In genomic region chr16:30953511-30954124, GRCh38 we compare ENCODE assay signal across 9 cellular contexts. TPM values are rescaled to one million over a fixed set of nuclear protein-coding genes. Genes with fewer than 3 reads are reported as not detected.
DNase-seq lines count a peak whose midpoint lies in the region; ATAC-seq and TF ChIP-seq lines count a peak whose summit lies in the region.
"Had no signal": no experiment of that assay in that cellular context is flagged by ENCODE, and none has a peak within 500 bp of the region (broad histone marks: within the 10 kb centered on the region; RNA-seq: fewer than 3 reads in every experiment).

No MANE protein-coding gene starts in this region.

- ATAC-seq in GM19467 (IDR thresholded peaks at IDR 0.05; ENCODE audit: unreplicated experiment) (no peak), GM19395 (IDR thresholded peaks at IDR 0.05; ENCODE audit: unreplicated experiment) (no peak)

- TF ChIP-seq POLR2A in Peyer's patch (IDR thresholded peaks at IDR 0.05) = no peak

- H3K27ac Mint-ChIP-seq in activated T-helper 1 cell treated with anti-CD3 and anti-CD28 coated beads, Interleukin-12 subunit alpha, Interleukin-12 subunit beta, Interleukin-2, Interleukin-4 antibody, amounts not matched to agents 30 ng/mL and 10 ng/mL and 1 ng/mL, durations not matched to agents 14 hours and 24 hours and 36 hours = no peak overlapping the region
- peak overlapping the region; percentile 64 for H3K27ac Mint-ChIP-seq in progenitor cell of endocrine pancreas

- no peaks in the 10 kb centered on the region for H3K36me3 ChIP-seq in Peyer's patch

- intact Hi-C loops in activated T-helper 1 cell treated with anti-CD3 and anti-CD28 coated beads, Interleukin-12 subunit alpha, Interleukin-12 subunit beta, Interleukin-2, Interleukin-4 antibody, amounts not matched to agents 30 ng/mL and 10 ng/mL and 1 ng/mL, durations not matched to agents 14 hours and 24 hours and 36 hours (cut with micrococcal nuclease) = loop anchor here (1.0 to 10.0 kb wide), 2 partner anchors 189 to 491 kb away; partner anchors contain the start of gene ZNF843

- TF ChIP-seq CTCF in Peyer's patch (IDR thresholded peaks at IDR 0.05) = peak in 5 of 6 experiments; percentile 55 to 63 (median 60)
- TF ChIP-seq CTCF in fibroblast of villous mesenchyme (IDR thresholded peaks at IDR 0.05; ENCODE audit: insufficient read depth, low read depth, low read length) = peak; percentile 81
- peak; percentile 76 for TF ChIP-seq CTCF in progenitor cell of endocrine pancreas (IDR thresholded peaks at IDR 0.05; ENCODE audit: unreplicated experiment)

- H3K4me3 ChIP-seq in Peyer's patch = no peak overlapping the region
- H3K4me3 ChIP-seq in fibroblast of villous mesenchyme (ENCODE audit: low read depth, low read length) = no peak overlapping the region

- in situ Hi-C loops in KBM-7 (cut with MboI; ENCODE audit: low pct_unique_long_range_greater_than_20kb, low sequenced_read_pairs) = no loop called here

- H3K27me3 Mint-ChIP-seq in activated T-helper 1 cell treated with anti-CD3 and anti-CD28 coated beads, Interleukin-12 subunit alpha, Interleukin-12 subunit beta, Interleukin-2, Interleukin-4 antibody, amounts not matched to agents 30 ng/mL and 10 ng/mL and 1 ng/mL, durations not matched to agents 14 hours and 24 hours and 36 hours (ENCODE audit: insufficient read depth) = no peaks in the 10 kb centered on the region
- H3K27me3 Mint-ChIP-seq in progenitor cell of endocrine pancreas = no peaks in the 10 kb centered on the region

- no peaks in the 10 kb centered on the region for H3K27me3 ChIP-seq in Peyer's patch

- peaks cover 20% of the 10 kb centered on the region for H3K4me1 Mint-ChIP-seq in activated T-helper 1 cell treated with anti-CD3 and anti-CD28 coated beads, Interleukin-12 subunit alpha, Interleukin-12 subunit beta, Interleukin-2, Interleukin-4 antibody, amounts not matched to agents 30 ng/mL and 10 ng/mL and 1 ng/mL, durations not matched to agents 14 hours and 24 hours and 36 hours (ENCODE audit: low read depth)
- peaks cover 15% of the 10 kb centered on the region for H3K4me1 Mint-ChIP-seq in progenitor cell of endocrine pancreas (ENCODE audit: low read depth)

- no peak overlapping the region for H3K4me3 Mint-ChIP-seq in activated T-helper 1 cell treated with anti-CD3 and anti-CD28 coated beads, Interleukin-12 subunit alpha, Interleukin-12 subunit beta, Interleukin-2, Interleukin-4 antibody, amounts not matched to agents 30 ng/mL and 10 ng/mL and 1 ng/mL, durations not matched to agents 14 hours and 24 hours and 36 hours
- H3K4me3 Mint-ChIP-seq in progenitor cell of endocrine pancreas (ENCODE audit: low read depth) = no peak overlapping the region

- peaks cover 5% of the 10 kb centered on the region for H3K36me3 Mint-ChIP-seq in activated T-helper 1 cell treated with anti-CD3 and anti-CD28 coated beads, Interleukin-12 subunit alpha, Interleukin-12 subunit beta, Interleukin-2, Interleukin-4 antibody, amounts not matched to agents 30 ng/mL and 10 ng/mL and 1 ng/mL, durations not matched to agents 14 hours and 24 hours and 36 hours (ENCODE audit: low read depth)
- H3K36me3 Mint-ChIP-seq in progenitor cell of endocrine pancreas (ENCODE audit: insufficient read depth) = no peaks in the 10 kb centered on the region

- H3K4me1 ChIP-seq in Peyer's patch = peaks cover 2 to 42% (median 9%) of the 10 kb centered on the region in 4 donors

- no peaks in the 10 kb centered on the region for H3K9me3 ChIP-seq in Peyer's patch

- DNase-seq in DMS114 treated with DMSO at 0.1 percent for 48 hours (lab: John Stamatoyannopoulos, UW; ENCODE audit: unreplicated experiment) (peak; percentile 43), KBM-7 (peak; percentile 82), Peyer's patch (peak; percentile 62 to 79 (median 76)), fibroblast of villous mesenchyme (ENCODE audit: low read depth) (peak; percentile 72), progenitor cell of endocrine pancreas (ENCODE audit: low spot score, unreplicated experiment) (peak; percentile 69)
- peak; percentile 38 for DNase-seq in activated T-helper 1 cell treated with anti-CD3 and anti-CD28 coated beads, Interleukin-12 subunit alpha, Interleukin-12 subunit beta, Interleukin-2, Interleukin-4 antibody, amounts not matched to agents 30 ng/mL and 10 ng/mL and 1 ng/mL, durations not matched to agents 14 hours and 24 hours and 36 hours (ENCODE audit: low spot score)

- peak overlapping the region in 2 of 4 donors; percentile 25 to 27 for H3K27ac ChIP-seq in Peyer's patch

- H3K9me3 Mint-ChIP-seq in activated T-helper 1 cell treated with anti-CD3 and anti-CD28 coated beads, Interleukin-12 subunit alpha, Interleukin-12 subunit beta, Interleukin-2, Interleukin-4 antibody, amounts not matched to agents 30 ng/mL and 10 ng/mL and 1 ng/mL, durations not matched to agents 14 hours and 24 hours and 36 hours = no peaks in the 10 kb centered on the region
- H3K9me3 Mint-ChIP-seq in progenitor cell of endocrine pancreas (ENCODE audit: low read depth) = no peaks in the 10 kb centered on the region
- H3K9me3 Mint-ChIP-seq: activated naive CD4-positive, alpha-beta T cell treated with anti-CD3 and anti-CD28 coated beads, Interleukin-2, amount 50 U/mL, for 72 hours had no signal

RNA-seq across cellular contexts. Expression of gene SETD1A, which starts 3.9 kb away (rescaled TPM):
- 10 to 100 TPM in 3 of 4 donors, 1 to 10 TPM in 1; 10.0 to 22.0 (median 16.5) TPM for total RNA-seq in Peyer's patch
- 34.0 and 38.8 TPM in 2 replicates for total RNA-seq in activated T-helper 1 cell treated with anti-CD3 and anti-CD28 coated beads, Interleukin-12 subunit alpha, Interleukin-12 subunit beta, Interleukin-2, Interleukin-4 antibody, amounts not matched to agents 30 ng/mL and 10 ng/mL and 1 ng/mL, durations not matched to agents 14 hours and 24 hours and 36 hours
- 3.5 and 8.1 TPM in 2 replicates for total RNA-seq in fibroblast of villous mesenchyme
- 25.4 and 27.7 TPM in 2 replicates for total RNA-seq in progenitor cell of endocrine pancreas

RNA-seq across cellular contexts. Expression of gene ORAI3, which starts 4.8 kb away (rescaled TPM):
- 10 to 100 TPM; 10.7 to 25.0 (median 20.3) TPM for total RNA-seq in Peyer's patch
- total RNA-seq in activated T-helper 1 cell treated with anti-CD3 and anti-CD28 coated beads, Interleukin-12 subunit alpha, Interleukin-12 subunit beta, Interleukin-2, Interleukin-4 antibody, amounts not matched to agents 30 ng/mL and 10 ng/mL and 1 ng/mL, durations not matched to agents 14 hours and 24 hours and 36 hours = 11.1 and 11.5 TPM in 2 replicates
- total RNA-seq in fibroblast of villous mesenchyme = 43.6 and 45.7 TPM in 2 replicates
- total RNA-seq in progenitor cell of endocrine pancreas = 19.1 and 19.5 TPM in 2 replicates

RNA-seq across cellular contexts. Expression of gene FBXL19, which starts 30.2 kb away (rescaled TPM):
- total RNA-seq in Peyer's patch = 10 to 100 TPM; 25.0 to 51.2 (median 47.9) TPM
- 32.7 and 33.2 TPM in 2 replicates for total RNA-seq in activated T-helper 1 cell treated with anti-CD3 and anti-CD28 coated beads, Interleukin-12 subunit alpha, Interleukin-12 subunit beta, Interleukin-2, Interleukin-4 antibody, amounts not matched to agents 30 ng/mL and 10 ng/mL and 1 ng/mL, durations not matched to agents 14 hours and 24 hours and 36 hours
- 26.8 and 29.3 TPM in 2 replicates for total RNA-seq in fibroblast of villous mesenchyme
- 65.6 and 66.8 TPM in 2 replicates for total RNA-seq in progenitor cell of endocrine pancreas

RNA-seq across cellular contexts. Expression of gene HSD3B7, which starts 31.4 kb away (rescaled TPM):
- total RNA-seq in Peyer's patch (10 to 100 TPM; 38.8 to 59.1 (median 52.2) TPM), fibroblast of villous mesenchyme (24.8 and 26.8 TPM in 2 replicates), progenitor cell of endocrine pancreas (4.6 and 5.5 TPM in 2 replicates)
- 2.1 and 3.3 TPM in 2 replicates for total RNA-seq in activated T-helper 1 cell treated with anti-CD3 and anti-CD28 coated beads, Interleukin-12 subunit alpha, Interleukin-12 subunit beta, Interleukin-2, Interleukin-4 antibody, amounts not matched to agents 30 ng/mL and 10 ng/mL and 1 ng/mL, durations not matched to agents 14 hours and 24 hours and 36 hours

RNA-seq across cellular contexts. Expression of gene STX1B, which starts 56.8 kb away (rescaled TPM):
- 1 to 10 TPM in 2 of 4 donors, under 1 TPM in 1, not detected in 1; 0.18 to 1.3 (median 1.0) TPM for total RNA-seq in Peyer's patch
- total RNA-seq in activated T-helper 1 cell treated with anti-CD3 and anti-CD28 coated beads, Interleukin-12 subunit alpha, Interleukin-12 subunit beta, Interleukin-2, Interleukin-4 antibody, amounts not matched to agents 30 ng/mL and 10 ng/mL and 1 ng/mL, durations not matched to agents 14 hours and 24 hours and 36 hours = 0.34 and 0.49 TPM in 2 replicates
- 2.2 and 2.6 TPM in 2 replicates for total RNA-seq in fibroblast of villous mesenchyme
- total RNA-seq in progenitor cell of endocrine pancreas = 1.0 and 1.6 TPM in 2 replicates
